ENCODE assay signal across 8 cellular contexts in genomic region chr9:16871358-16872151, GRCh38. TPM values are rescaled to one million over a fixed set of nuclear protein-coding genes. Genes with fewer than 3 reads are reported as not detected.
A peak's percentile ranks its signal among the peaks of the same experiment; 100 is the strongest.
DNase-seq lines count a peak whose midpoint lies in the region; ATAC-seq and TF ChIP-seq lines count a peak whose summit lies in the region.

No MANE protein-coding gene starts in this region.

- H3K9me3 Mint-ChIP-seq in CD4-positive, alpha-beta T cell, result no peaks in the 10 kb centered on the region

- peak overlapping the region; percentile 66 for H3K9ac ChIP-seq in KMS-11
- H3K9ac ChIP-seq in iPS-20b (ENCODE audit: low read depth, low read length), result peak overlapping the region; percentile 68; the same call in 1 of the 2 replicates

- H3K4me2 ChIP-seq in KMS-11, result peak overlapping the region; percentile 86

- in situ Hi-C loops in astrocyte of the spinal cord (cut with HindIII; ENCODE audit: low sequenced_read_pairs), result no loop called here

- no peak overlapping the region for H3K4me3 Mint-ChIP-seq in CD4-positive, alpha-beta T cell

- POLR2A ChIA-PET in CD4-positive, alpha-beta T cell (lab: Charles Lee), result interaction anchor here (0.6 kb wide), 1 partner anchor 91 kb away, joined by 3 read pairs; no protein-coding TSS in a partner anchor

- no peak for ATAC-seq in CD4-positive, alpha-beta T cell (ENCODE audit: poor library complexity)
- ATAC-seq in HG02798 (IDR thresholded peaks at IDR 0.05; ENCODE audit: poor library complexity, unreplicated experiment), result no peak

- WGBS in sigmoid colon, 2 donors, result 0 to 1% methylated on average over 60 to 62 of the region's 62 CpGs

- DNase-seq in Daoy (ENCODE audit: low read depth), result peak; percentile 51
- peak; percentile 89 for DNase-seq in astrocyte of the spinal cord (ENCODE audit: low read depth, low spot score)
- DNase-seq in sigmoid colon, result peak; percentile 86
- DNase-seq in NAMALWA (ENCODE audit: low spot score), result no peak
- no peak for DNase-seq in CD4-positive, alpha-beta T cell

- no peak for TF ChIP-seq CTCF in KMS-11 (conservative IDR thresholded peaks at IDR 0.05; ENCODE audit: low read depth, low read length)
- TF ChIP-seq CTCF in astrocyte of the spinal cord (IDR thresholded peaks at IDR 0.05; ENCODE audit: low read depth, low read length), result no peak
- no peak for TF ChIP-seq CTCF in sigmoid colon (IDR thresholded peaks at IDR 0.05)
- no peak for TF ChIP-seq CTCF in CD4-positive, alpha-beta T cell (IDR thresholded peaks at IDR 0.05)

- H3K9me3 ChIP-seq in iPS-20b (ENCODE audit: insufficient read depth, low read depth, low read length) (no peaks in the 10 kb centered on the region), sigmoid colon (no peaks in the 10 kb centered on the region)
- no peaks in the 10 kb centered on the region for H3K9me3 ChIP-seq in CD4-positive, alpha-beta T cell (ENCODE audit: control insufficient read depth, low read length)

- H4K20me1 ChIP-seq in KMS-11 (ENCODE audit: insufficient read depth), result no peaks in the 10 kb centered on the region

- H2AFZ ChIP-seq in KMS-11 (ENCODE audit: low read depth), result peak overlapping the region; percentile 97

- CTCF ChIA-PET in CD4-positive, alpha-beta T cell (lab: Charles Lee), result no interaction called here

- H3K79me2 ChIP-seq in KMS-11 (ENCODE audit: insufficient read depth, low read depth), result no peaks in the 10 kb centered on the region

- no peak overlapping the region for H3K27ac Mint-ChIP-seq in CD4-positive, alpha-beta T cell

- no peak for TF ChIP-seq EP300 in sigmoid colon (IDR thresholded peaks at IDR 0.05)

- H3K4me3 ChIP-seq in KMS-11 (IDR thresholded peaks at IDR 0.05; ENCODE audit: insufficient read depth, low read depth, low read length), result no peak overlapping the region
- peak overlapping the region; percentile 54 for H3K4me3 ChIP-seq in astrocyte of the spinal cord (ENCODE audit: low read depth, low read length)
- peak overlapping the region; percentile 75 for H3K4me3 ChIP-seq in iPS-20b (ENCODE audit: low read length)
- H3K4me3 ChIP-seq in sigmoid colon, result peak overlapping the region; percentile 54 to 91 (median 84)

- H3K4me1 ChIP-seq in KMS-11 (ENCODE audit: low read depth, poor library complexity, severe bottlenecking), result peaks cover 5% of the 10 kb centered on the region
- H3K4me1 ChIP-seq in iPS-20b (ENCODE audit: insufficient read depth, low read length), result peaks cover 25% of the 10 kb centered on the region
- peaks cover 0 to 20% (median 5%) of the 10 kb centered on the region in 4 donors for H3K4me1 ChIP-seq in sigmoid colon

- H3K36me3 ChIP-seq in KMS-11 (ENCODE audit: insufficient read depth) (no peaks in the 10 kb centered on the region), iPS-20b (ENCODE audit: insufficient read depth, low read depth, low read length) (no peaks in the 10 kb centered on the region), sigmoid colon (no peaks in the 10 kb centered on the region)

- H3K27me3 ChIP-seq in KMS-11 (ENCODE audit: insufficient read depth, low read depth), result no peaks in the 10 kb centered on the region
- peaks cover 22% of the 10 kb centered on the region for H3K27me3 ChIP-seq in iPS-20b (ENCODE audit: insufficient read depth, low read length)
- H3K27me3 ChIP-seq in sigmoid colon, result no peaks in the 10 kb centered on the region
- peaks cover 30% of the 10 kb centered on the region for H3K27me3 ChIP-seq in CD4-positive, alpha-beta T cell (ENCODE audit: control insufficient read depth, insufficient read depth, low read length)

- intact Hi-C loops in sigmoid colon (cut with DNase I), result loop anchor here (2.0 to 5.0 kb wide), 4 partner anchors 116 to 719 kb away; no protein-coding TSS in a partner anchor
- intact Hi-C loops in CD4-positive, alpha-beta T cell (cut with DNase I, micrococcal nuclease), result no loop called here

- H3K4me1 Mint-ChIP-seq in CD4-positive, alpha-beta T cell (ENCODE audit: low read depth), result peaks cover 5% of the 10 kb centered on the region

- H3K27ac ChIP-seq in KMS-11, result no peak overlapping the region
- H3K27ac ChIP-seq in iPS-20b (ENCODE audit: low read length), result peak overlapping the region; percentile 79
- H3K27ac ChIP-seq in sigmoid colon, result peak overlapping the region; percentile 88 to 98 (median 95)
- H3K27ac ChIP-seq in CD4-positive, alpha-beta T cell (ENCODE audit: low read depth, low read length), result no peak overlapping the region

- H3K36me3 Mint-ChIP-seq in CD4-positive, alpha-beta T cell (ENCODE audit: low read depth), result no peaks in the 10 kb centered on the region

- H3K27me3 Mint-ChIP-seq in CD4-positive, alpha-beta T cell, result peaks cover 49% of the 10 kb centered on the region

- TF ChIP-seq POLR2A in sigmoid colon (IDR thresholded peaks at IDR 0.05), result no peak

RNA-seq across cellular contexts. Expression of gene BNC2, which starts 1.1 kb away (rescaled TPM):
- 4.2 and 6.7 TPM in 2 replicates for total RNA-seq in Daoy (2014; rRNA removed; shearing (Covaris generic))
- total RNA-seq in sigmoid colon, result 100 to 1,000 TPM; 117 to 205 (median 172) TPM
- 1 to 10 TPM in 1 of 3 donors, under 1 TPM in 2; 0.23 to 2.0 (median 0.60) TPM for polyA plus RNA-seq in sigmoid colon
- not detected for total RNA-seq in CD4-positive, alpha-beta T cell

Comparison
In these comparisons a context has a peak if more than half of its experiments do, and no peak if none do; other contexts are left out.
1. DNase-seq: peak in Daoy (single experiment), astrocyte of the spinal cord (single experiment) and sigmoid colon (single experiment); none in NAMALWA (single experiment) and CD4-positive, alpha-beta T cell (0 of 10).
2. H3K27ac ChIP-seq: peak in iPS-20b (single experiment) and sigmoid colon (4 of 4); none in KMS-11 (single experiment) and CD4-positive, alpha-beta T cell (single experiment).
3. RNA of gene BNC2, which starts 1.1 kb away (total RNA-seq): 117 to 205 TPM in sigmoid colon; 4.2 to 6.7 TPM in Daoy and not detected in CD4-positive, alpha-beta T cell; every median in the first group is over 10 times any median in the second.